ENCODE assay signal across 11 cellular contexts in genomic region chr3:113241292-113242033, GRCh38. TPM values are rescaled to one million over a fixed set of nuclear protein-coding genes. Genes with fewer than 3 reads are reported as not detected.
DNase-seq lines count a peak whose midpoint lies in the region; ATAC-seq, FAIRE-seq and TF ChIP-seq lines count a peak whose summit lies in the region.
"Had no signal": no experiment of that assay in that cellular context is flagged by ENCODE, and none has a peak within 500 bp of the region (broad histone marks: within the 10 kb centered on the region; RNA-seq: fewer than 3 reads in every experiment).

No MANE protein-coding gene starts in this region.

- H3K9me3 ChIP-seq in esophagus muscularis mucosa = no peaks in the 10 kb centered on the region
- H3K9me3 ChIP-seq in ovary = no peaks in the 10 kb centered on the region

- TF ChIP-seq POLR2A in esophagus muscularis mucosa (IDR thresholded peaks at IDR 0.05; ENCODE audit: low read depth) = no peak
- no peak for TF ChIP-seq POLR2A in ovary (IDR thresholded peaks at IDR 0.05)
- no peak for TF ChIP-seq POLR2A in GM12892 (IDR thresholded peaks at IDR 0.05; ENCODE audit: low read depth, low read length)

- 40% methylated on average over 6 of the region's 6 CpGs for WGBS in esophagus muscularis mucosa
- WGBS in ovary, 3 donors = 11 to 18% (median 16%) methylated on average over 6 of the region's 6 CpGs

- TF ChIP-seq CTCF in esophagus muscularis mucosa (IDR thresholded peaks at IDR 0.05) (no peak), ovary (IDR thresholded peaks at IDR 0.05) (no peak)

- ATAC-seq in GM18867 (IDR thresholded peaks at IDR 0.05; ENCODE audit: unreplicated experiment) = no peak

- H3K4me3 ChIP-seq in esophagus muscularis mucosa = no peak overlapping the region
- H3K4me3 ChIP-seq in ovary = peak overlapping the region; percentile 4

- no peak for TF ChIP-seq EP300 in esophagus muscularis mucosa (IDR thresholded peaks at IDR 0.05)
- TF ChIP-seq EP300 in ovary (IDR thresholded peaks at IDR 0.05) = no peak

- H3K27me3 ChIP-seq in esophagus muscularis mucosa (no peaks in the 10 kb centered on the region), ovary (no peaks in the 10 kb centered on the region)

- H3K27ac ChIP-seq in esophagus muscularis mucosa (replicated peaks in 1 of 4) = peak overlapping the region; percentile 69 to 87 (median 80)
- H3K27ac ChIP-seq in ovary = peak overlapping the region; percentile 9 to 72

- peak; percentile 74 for DNase-seq in DMS 273 treated with DMSO at 0.1 percent for 48 hours (lab: John Stamatoyannopoulos, UW)
- peak; percentile 23 for DNase-seq in NCI-H1092 treated with DMSO at 0.1 percent for 48 hours (lab: John Stamatoyannopoulos, UW)
- no peak for DNase-seq in esophagus muscularis mucosa (ENCODE audit: extremely low spot score)
- DNase-seq in ovary = peak in 3 of 5 donors; percentile 35 to 46 (median 39)
- DNase-seq in GM12892 (ENCODE audit: insufficient read length) = no peak
- DNase-seq in activated CD4-positive, alpha-beta T cell treated with anti-CD3 and anti-CD28 coated beads, Interleukin-2, amount 50 U/mL, for 4 hours = no peak
- DNase-seq in mucosa of gallbladder (ENCODE audit: low spot score) = no peak
- DNase-seq: aorta, hippocampal formation had no signal

- H3K36me3 ChIP-seq in esophagus muscularis mucosa (peaks cover 0 to 5% (median 0%) of the 10 kb centered on the region in 4 donors), ovary (no peaks in the 10 kb centered on the region)

- peaks cover 2 to 90% (median 79%) of the 10 kb centered on the region in 4 donors for H3K4me1 ChIP-seq in esophagus muscularis mucosa
- peaks cover 27% of the 10 kb centered on the region for H3K4me1 ChIP-seq in ovary (ENCODE audit: insufficient read depth)

- intact Hi-C loops in esophagus muscularis mucosa (cut with DNase I) (no loop called here), ovary (cut with DNase I) (loop anchor here in 1 of 4 donors (5.0 kb wide), 1 partner anchor 36 kb away; no protein-coding TSS in a partner anchor)

- no peak for FAIRE-seq in GM12892 (lab: Jason Lieb, UNC)
- FAIRE-seq: TTC549 had no signal

RNA-seq across cellular contexts. Expression of gene BOC, which starts 30.1 kb away (rescaled TPM):
- total RNA-seq in esophagus muscularis mucosa (100 to 1,000 TPM in 1 of 4 donors, 10 to 100 TPM in 3; 87.2 to 119 (median 90.8) TPM), ovary (10 to 100 TPM; 33.2 to 98.5 (median 59.5) TPM), mucosa of gallbladder (20.5 TPM)
- polyA plus RNA-seq in ovary = 10 to 100 TPM; 28.6 to 34.2 TPM
- 0.19 TPM for polyA plus RNA-seq in GM12892 (2012; ENCODE audit: missing spikeins)

Comparison
In these comparisons a context has a peak if more than half of its experiments do, and no peak if none do; other contexts are left out.
1. DNase-seq: peak in DMS 273 treated with DMSO at 0.1 percent for 48 hours (single experiment), NCI-H1092 treated with DMSO at 0.1 percent for 48 hours (single experiment) and ovary (3 of 5); none in esophagus muscularis mucosa (single experiment), GM12892 (single experiment), activated CD4-positive, alpha-beta T cell treated with anti-CD3 and anti-CD28 coated beads, Interleukin-2, amount 50 U/mL, for 4 hours (0 of 2) and mucosa of gallbladder (single experiment).